10 cellular contexts compared by ENCODE assay signal in the genomic region with DNA sequence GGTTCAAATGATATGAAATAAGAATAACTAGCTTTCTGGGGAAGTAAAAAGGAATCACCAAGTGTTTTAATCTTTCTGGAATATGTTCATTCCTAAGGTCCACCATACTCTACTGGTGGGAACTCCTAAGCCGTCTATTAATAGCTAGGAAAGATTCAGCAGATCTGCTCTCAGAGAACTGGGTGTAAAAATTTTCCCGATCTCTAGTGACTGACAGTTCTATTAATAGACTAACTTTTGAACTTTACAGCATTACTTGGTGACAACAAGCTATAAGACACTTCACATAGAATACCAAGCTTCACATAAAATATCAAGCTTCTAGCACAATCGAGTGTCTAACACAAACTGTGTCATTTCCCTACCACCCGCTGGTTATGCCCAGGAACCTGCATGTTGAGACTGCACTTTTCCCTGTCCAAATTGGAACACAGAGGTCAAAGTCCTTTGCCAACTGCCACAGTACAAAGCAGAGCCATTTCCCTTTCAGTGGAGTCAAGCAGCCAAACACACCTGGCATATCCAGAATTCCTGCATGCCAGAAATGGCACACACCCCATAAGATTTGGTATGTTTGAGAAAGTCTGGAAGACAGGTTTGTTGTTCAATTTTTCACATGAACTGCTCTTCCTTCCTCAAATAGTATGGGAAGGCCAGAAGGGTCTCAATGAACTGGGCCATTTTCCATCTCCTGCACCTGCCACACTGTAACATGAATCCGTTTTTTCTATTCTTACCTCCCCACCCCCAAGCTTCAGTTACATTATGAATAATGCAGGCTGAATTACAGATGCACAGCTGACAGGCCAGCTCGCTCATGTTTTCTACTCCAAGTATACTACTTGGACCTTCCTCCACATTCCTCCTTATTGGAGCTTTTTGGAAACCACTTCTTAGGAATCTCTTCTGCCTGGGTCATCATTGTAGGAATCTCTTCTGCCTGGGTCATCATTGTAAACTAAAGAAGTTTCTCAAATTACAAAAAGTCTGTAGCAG. TPM values are rescaled to one million over a fixed set of nuclear protein-coding genes. Genes with fewer than 3 reads are reported as not detected.
DNase-seq lines count a peak whose midpoint lies in the region; ATAC-seq and TF ChIP-seq lines count a peak whose summit lies in the region.
"Had no signal": no experiment of that assay in that cellular context is flagged by ENCODE, and none has a peak within 500 bp of the region (broad histone marks: within the 10 kb centered on the region; RNA-seq: fewer than 3 reads in every experiment).

No MANE protein-coding gene starts in this region.

- no peak for TF ChIP-seq POLR2A in ovary (IDR thresholded peaks at IDR 0.05)

- no peak for ATAC-seq in naive thymus-derived CD4-positive, alpha-beta T cell
- no peak for ATAC-seq in HG03045 (IDR thresholded peaks at IDR 0.05; ENCODE audit: unreplicated experiment)
- ATAC-seq: sciatic nerve had no signal

- WGBS in ovary, 3 donors, result 61 to 70% (median 62%) methylated on average over 6 of the region's 6 CpGs

- CTCF ChIA-PET in Calu3 (lab: Charles Lee), result interaction anchor here (0.6 to 0.9 kb wide), 2 partner anchors 42 to 46 kb away, joined by 3 read pairs; no protein-coding TSS in a partner anchor
- CTCF ChIA-PET in naive thymus-derived CD4-positive, alpha-beta T cell (lab: Charles Lee), result no interaction called here

- peak; percentile 46 for DNase-seq in Calu3
- peak; percentile 45 for DNase-seq in NCI-H1436 (lab: John Stamatoyannopoulos, UW)
- no peak for DNase-seq in naive thymus-derived CD4-positive, alpha-beta T cell
- no peak for DNase-seq in stimulated activated naive CD4-positive, alpha-beta T cell (lab: John Stamatoyannopoulos, UW)
- no peak for DNase-seq in posterior vena cava (ENCODE audit: low spot score)
- DNase-seq in ovary, result no peak

- H3K4me1 Mint-ChIP-seq in Calu3 (ENCODE audit: low read depth, unreplicated experiment) (peaks cover 34% of the 10 kb centered on the region), brain (peaks cover 76% of the 10 kb centered on the region)
- peaks cover 39 to 77% (median 61%) of the 10 kb centered on the region in 7 donors for H3K4me1 Mint-ChIP-seq in naive thymus-derived CD4-positive, alpha-beta T cell

- H3K9me3 Mint-ChIP-seq in Calu3 (ENCODE audit: low read depth, unreplicated experiment) (no peaks in the 10 kb centered on the region), brain (no peaks in the 10 kb centered on the region)
- H3K9me3 Mint-ChIP-seq in naive thymus-derived CD4-positive, alpha-beta T cell, result no peaks in the 10 kb centered on the region

- H3K27ac Mint-ChIP-seq in Calu3 (ENCODE audit: unreplicated experiment) (peak overlapping the region; percentile 69), brain (peak overlapping the region in 4 of 5 experiments; percentile 48 to 96 (median 87))
- H3K27ac Mint-ChIP-seq in naive thymus-derived CD4-positive, alpha-beta T cell, result peak overlapping the region in 5 of 9 donors; percentile 7 to 81 (median 44)

- intact Hi-C loops in Calu3 (cut with micrococcal nuclease; ENCODE audit: unreplicated experiment), result no loop called here
- intact Hi-C loops in naive thymus-derived CD4-positive, alpha-beta T cell (cut with micrococcal nuclease), result no loop called here
- intact Hi-C loops in posterior vena cava (cut with DNase I), result loop anchor here (2.0 to 10.0 kb wide), 3 partner anchors 31 to 53 kb away; partner anchors contain the start of gene PATL1 (in 1 of the 2)
- intact Hi-C loops in ovary (cut with DNase I), result loop anchor here in 2 of 4 donors (10.0 kb wide), 2 partner anchors 47 to 53 kb away; partner anchors contain the start of gene PATL1 (in 1 of the 2)

- POLR2A ChIA-PET in naive thymus-derived CD4-positive, alpha-beta T cell (lab: Charles Lee), result interaction anchor here (1.0 to 2.0 kb wide), 3 partner anchors 51 to 57 kb away, joined by 3 to 6 read pairs (median 4); partner anchors contain the start of gene PATL1

- TF ChIP-seq EP300 in ovary (IDR thresholded peaks at IDR 0.05), result no peak

- H3K27me3 Mint-ChIP-seq in Calu3 (ENCODE audit: unreplicated experiment) (no peaks in the 10 kb centered on the region), brain (peaks cover 6% of the 10 kb centered on the region)
- no peaks in the 10 kb centered on the region for H3K27me3 Mint-ChIP-seq in naive thymus-derived CD4-positive, alpha-beta T cell

- H3K4me1 ChIP-seq in naive thymus-derived CD4-positive, alpha-beta T cell (ENCODE audit: control insufficient read depth in 2 of 2, insufficient read depth in 2 of 2, low read length in 2 of 2), result peaks cover 23 to 25% of the 10 kb centered on the region in 2 donors
- peaks cover 3% of the 10 kb centered on the region for H3K4me1 ChIP-seq in ovary (ENCODE audit: insufficient read depth)

- no peak overlapping the region for H3K27ac ChIP-seq in naive thymus-derived CD4-positive, alpha-beta T cell (ENCODE audit: low read depth, low read length)
- H3K27ac ChIP-seq in ovary, result no peak overlapping the region
- H3K27ac ChIP-seq: HL-60 had no signal

- H3K27me3 ChIP-seq in naive thymus-derived CD4-positive, alpha-beta T cell (ENCODE audit: control insufficient read depth in 2 of 2, insufficient read depth in 2 of 2, low read length in 2 of 2), result no peaks in the 10 kb centered on the region
- H3K27me3 ChIP-seq in ovary, result no peaks in the 10 kb centered on the region

- no TSS peak for BruUV-seq in Calu3 (replicated peaks; lab: Mats Ljungman, UMichigan)

- TF ChIP-seq CTCF in Calu3 (IDR thresholded peaks at IDR 0.05; ENCODE audit: unreplicated experiment) (no peak), brain (conservative IDR thresholded peaks at IDR 0.05) (no peak), ovary (IDR thresholded peaks at IDR 0.05) (no peak)

- peaks cover 78% of the 10 kb centered on the region for H3K36me3 Mint-ChIP-seq in Calu3 (ENCODE audit: insufficient read depth, unreplicated experiment)
- H3K36me3 Mint-ChIP-seq in brain, result peaks cover 40% of the 10 kb centered on the region
- peaks cover 5 to 39% (median 11%) of the 10 kb centered on the region in 5 donors for H3K36me3 Mint-ChIP-seq in naive thymus-derived CD4-positive, alpha-beta T cell

- H3K4me3 Mint-ChIP-seq in Calu3 (ENCODE audit: low read depth, unreplicated experiment) (peak overlapping the region; percentile 99), brain (peak overlapping the region; percentile 93 to 99 (median 97))
- H3K4me3 Mint-ChIP-seq in naive thymus-derived CD4-positive, alpha-beta T cell, result peak overlapping the region in 7 of 10 donors; percentile 4 to 99 (median 16)

- H3K4me3 ChIP-seq in naive thymus-derived CD4-positive, alpha-beta T cell (ENCODE audit: low read length), result no peak overlapping the region
- H3K4me3 ChIP-seq in ovary, result no peak overlapping the region

- peaks cover 26 to 42% (median 41%) of the 10 kb centered on the region in 3 experiments for H3K36me3 ChIP-seq in naive thymus-derived CD4-positive, alpha-beta T cell (ENCODE audit: control insufficient read depth in 2 of 3, insufficient read depth in 3 of 3, low read length in 3 of 3)
- H3K36me3 ChIP-seq in ovary, result no peaks in the 10 kb centered on the region

- H3K9me3 ChIP-seq in naive thymus-derived CD4-positive, alpha-beta T cell (ENCODE audit: control insufficient read depth in 2 of 3, low read length in 3 of 3), result no peaks in the 10 kb centered on the region
- no peaks in the 10 kb centered on the region for H3K9me3 ChIP-seq in ovary

RNA-seq across cellular contexts. Expression of gene OSBP, which starts 3.7 kb away (rescaled TPM):
- 58.6 and 60.7 TPM in 2 replicates for total RNA-seq in Calu3 (2022)
- polyA plus RNA-seq in brain (ENCODE audit: insufficient read depth, low read depth, low replicate concordance), result 41.9 TPM
- 10 to 100 TPM; 39.8 to 57.6 (median 52.4) TPM for total RNA-seq in naive thymus-derived CD4-positive, alpha-beta T cell
- polyA plus RNA-seq in naive thymus-derived CD4-positive, alpha-beta T cell, result 10 to 100 TPM; 21.0 to 34.5 TPM
- total RNA-seq in posterior vena cava, result 10 to 100 TPM; 29.7 to 35.7 TPM
- 10 to 100 TPM; 27.1 to 46.4 (median 42.4) TPM for total RNA-seq in ovary
- 10 to 100 TPM; 20.5 to 58.0 TPM for polyA plus RNA-seq in ovary

RNA-seq across cellular contexts. Expression of gene PATL1, which starts 57.0 kb away (rescaled TPM):
- total RNA-seq in Calu3 (2022) (56.9 and 59.8 TPM in 2 replicates), posterior vena cava (10 to 100 TPM; 19.4 to 24.2 TPM), ovary (10 to 100 TPM; 11.1 to 40.3 (median 30.8) TPM)
- polyA plus RNA-seq in brain (ENCODE audit: insufficient read depth, low read depth, low replicate concordance) (35.1 TPM), ovary (10 to 100 TPM; 16.2 to 44.2 TPM)
- 10 to 100 TPM; 40.6 to 60.1 (median 45.3) TPM for total RNA-seq in naive thymus-derived CD4-positive, alpha-beta T cell
- polyA plus RNA-seq in naive thymus-derived CD4-positive, alpha-beta T cell, result 1 to 10 TPM; 5.7 to 7.6 TPM

Comparison
In these comparisons a context has a peak if more than half of its experiments do, and no peak if none do; other contexts are left out.
1. DNase-seq: peak in Calu3 (single experiment) and NCI-H1436 (single experiment); none in naive thymus-derived CD4-positive, alpha-beta T cell (0 of 9), stimulated activated naive CD4-positive, alpha-beta T cell (0 of 6), posterior vena cava (single experiment) and ovary (0 of 5).
2. H3K4me3 Mint-ChIP-seq: peak in every context shown above with its lines; median percentile 99 in Calu3; 97 in brain; 16 in naive thymus-derived CD4-positive, alpha-beta T cell.
3. intact Hi-C loops: an anchor here in posterior vena cava (2.0 to 10.0 kb wide); none called in Calu3 and naive thymus-derived CD4-positive, alpha-beta T cell.
4. Peak in every context shown above with its lines, with median percentiles within 50 percentile points of each other: H3K27ac Mint-ChIP-seq.